Comparison of ENCODE assay signal across 17 cellular contexts in the genomic region with DNA sequence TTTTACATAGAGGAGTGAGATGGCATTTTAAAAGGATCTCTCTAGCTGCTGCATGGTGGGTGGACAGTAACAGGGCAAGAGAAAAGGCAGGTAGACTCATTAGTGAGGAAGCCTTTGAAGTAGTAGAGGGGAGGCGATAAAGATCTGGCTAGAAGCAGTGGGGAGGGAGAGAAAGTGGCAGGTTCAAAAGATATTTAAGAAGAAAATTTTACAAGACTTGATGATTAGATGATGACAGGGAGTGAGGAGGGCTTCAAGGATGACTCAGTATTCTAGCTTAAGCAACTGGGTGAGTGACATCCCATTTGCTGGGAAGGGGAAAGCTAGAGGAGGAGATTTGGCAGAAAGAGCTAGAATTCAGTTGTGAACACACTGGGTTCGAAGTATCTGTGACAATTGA. TPM values are rescaled to one million over a fixed set of nuclear protein-coding genes. Genes with fewer than 3 reads are reported as not detected.
DNase-seq lines count a peak whose midpoint lies in the region; ATAC-seq, FAIRE-seq and TF ChIP-seq lines count a peak whose summit lies in the region.
"Had no signal": no experiment of that assay in that cellular context is flagged by ENCODE, and none has a peak within 500 bp of the region (broad histone marks: within the 10 kb centered on the region; RNA-seq: fewer than 3 reads in every experiment).

No MANE protein-coding gene starts in this region.

- H4K91ac ChIP-seq in H1 (replicated peaks; ENCODE audit: insufficient read length, low read length), result no peak overlapping the region

- H3K36me3 ChIP-seq in mammary epithelial cell (ENCODE audit: insufficient read depth, low read length) (no peaks in the 10 kb centered on the region), PC-3 (ENCODE audit: low read depth, low read length) (no peaks in the 10 kb centered on the region), H1 (ENCODE audit: control insufficient read depth in 2 of 4, insufficient read depth in 4 of 4, low read length in 3 of 4) (no peaks in the 10 kb centered on the region)
- H3K36me3 ChIP-seq: heart right ventricle had no signal

- H2BK12ac ChIP-seq in H1 (ENCODE audit: low read depth, low read length), result 0 out of 2 replicates have a peak overlapping the region, but pooled peaks have one; percentile 9

- TF ChIP-seq CTCF in MCF 10A (IDR thresholded peaks at IDR 0.05; ENCODE audit: unreplicated experiment), result no peak
- no peak for TF ChIP-seq CTCF in mammary epithelial cell (conservative IDR thresholded peaks at IDR 0.05 in 1 of 2, IDR thresholded peaks at IDR 0.05 in 1 of 2; ENCODE audit: extremely low read depth in 1 of 2, insufficient read depth in 1 of 2, low read depth in 1 of 2, low read length in 2 of 2)
- no peak for TF ChIP-seq CTCF in PC-3 (conservative IDR thresholded peaks at IDR 0.05; ENCODE audit: low read depth, low read length)
- no peak for TF ChIP-seq CTCF in H1 (IDR thresholded peaks at IDR 0.05; ENCODE audit: control extremely low read depth in 1 of 3, insufficient read depth in 1 of 3, low read depth in 1 of 3, low read length in 3 of 3)

- H3K27ac ChIP-seq in mammary epithelial cell (ENCODE audit: insufficient read depth, low read depth, low read length), result no peak overlapping the region
- no peak overlapping the region for H3K27ac ChIP-seq in PC-3 (ENCODE audit: low read length)
- H3K27ac ChIP-seq in H1 (ENCODE audit: low read depth, low read length), result 0 out of 2 replicates have a peak overlapping the region, but pooled peaks have one; percentile 38
- H3K27ac ChIP-seq: heart right ventricle, psoas muscle, RWPE1 had no signal

- no peak overlapping the region for H2BK120ac ChIP-seq in H1 (replicated peaks; ENCODE audit: low read depth, low read length)

- no peak overlapping the region for H2AFZ ChIP-seq in mammary epithelial cell (ENCODE audit: low read depth, low read length)
- no peak overlapping the region for H2AFZ ChIP-seq in PC-3 (ENCODE audit: low read length)
- no peak overlapping the region; the same call in 1 of the 2 replicates for H2AFZ ChIP-seq in H1 (ENCODE audit: low read length)

- no peak for ATAC-seq in PC-3
- ATAC-seq in stimulated activated naive CD8-positive, alpha-beta T cell treated with anti-CD3 and anti-CD28 coated beads, Interleukin-15, amount 100 ng/mL, for 72 hours, result no peak
- no peak for ATAC-seq in GM19395 (IDR thresholded peaks at IDR 0.05; ENCODE audit: unreplicated experiment)
- no peak for ATAC-seq in GM21367 (IDR thresholded peaks at IDR 0.05; ENCODE audit: unreplicated experiment)
- ATAC-seq: heart right ventricle, psoas muscle had no signal

- dilution Hi-C loops in mammary epithelial cell (cut with HindIII; ENCODE audit: low sequenced_read_pairs), result no loop called here

- H3K36me3 Mint-ChIP-seq in MCF 10A (ENCODE audit: insufficient read depth, unreplicated experiment), result peaks cover 6% of the 10 kb centered on the region

- H3K23ac ChIP-seq in H1 (ENCODE audit: insufficient read length), result no peak overlapping the region

- H3K79me1 ChIP-seq in H1 (ENCODE audit: low read depth, low read length), result peaks cover 3% of the 10 kb centered on the region

- H4K5ac ChIP-seq in H1 (ENCODE audit: insufficient read length, low read depth, low read length), result no peak overlapping the region

- H3K56ac ChIP-seq in H1 (replicated peaks; ENCODE audit: insufficient read length, low read depth, low read length), result no peak overlapping the region

- H4K8ac ChIP-seq in H1 (ENCODE audit: extremely low read depth, insufficient read depth, low read length), result no peak overlapping the region

- no peak overlapping the region for H2BK20ac ChIP-seq in H1 (ENCODE audit: low read length)

- H2BK5ac ChIP-seq in H1 (ENCODE audit: low read depth, low read length), result no peak overlapping the region

- no peak overlapping the region for H3K9ac ChIP-seq in mammary epithelial cell (ENCODE audit: insufficient read depth, low read length)
- no peak overlapping the region for H3K9ac ChIP-seq in PC-3 (ENCODE audit: low read length)
- no peak overlapping the region for H3K9ac ChIP-seq in H1 (replicated peaks in 1 of 4; ENCODE audit: extremely low read depth in 1 of 4, low read depth in 3 of 4, low read length in 3 of 4)

- no peak for TF ChIP-seq EP300 in H1 (IDR thresholded peaks at IDR 0.05; ENCODE audit: borderline replicate concordance in 1 of 2, low read depth in 2 of 2, low read length in 2 of 2)

- H3K4me1 ChIP-seq in mammary epithelial cell (ENCODE audit: insufficient read depth, low read length), result peaks cover 7% of the 10 kb centered on the region
- H3K4me1 ChIP-seq in PC-3 (ENCODE audit: insufficient read depth, low read length), result peaks cover 15% of the 10 kb centered on the region
- H3K4me1 ChIP-seq in H1 (replicated peaks in 1 of 4; ENCODE audit: control insufficient read depth in 3 of 4, insufficient read depth in 4 of 4, low read length in 3 of 4), result peaks cover 0 to 5% (median 3%) of the 10 kb centered on the region in 4 experiments; a peak in 6 of 7 replicates

- H4K20me1 ChIP-seq in mammary epithelial cell (ENCODE audit: insufficient read depth, low read length) (no peaks in the 10 kb centered on the region), PC-3 (ENCODE audit: low read length) (peaks cover 4% of the 10 kb centered on the region; the same call in 1 of the 2 replicates), H1 (replicated peaks in 1 of 2; ENCODE audit: control insufficient read depth in 1 of 2, insufficient read depth in 2 of 2, low read length in 2 of 2) (peaks cover 2 to 4% of the 10 kb centered on the region in 2 experiments)

- no peak overlapping the region for H3K4me2 ChIP-seq in mammary epithelial cell (ENCODE audit: insufficient read depth, low read depth, low read length)
- H3K4me2 ChIP-seq in PC-3 (ENCODE audit: low read length), result no peak overlapping the region
- H3K4me2 ChIP-seq in H1 (ENCODE audit: insufficient read depth in 1 of 2, low read depth in 2 of 2, low read length in 2 of 2), result no peak overlapping the region; a peak in 1 of 4 replicates

- WGBS in mammary epithelial cell (ENCODE audit: low coverage, missing lambda C conversion rate), result 70% methylated on average over 2 of the region's 2 CpGs
- 88% methylated on average over 2 of the region's 2 CpGs; no CpG with 5 or more reads in 1 of the 2 experiments for WGBS in H1 (ENCODE audit: extremely low coverage in 1 of 2, insufficient coverage in 1 of 2, insufficient read length in 1 of 2, insufficient replicate concordance in 2 of 2, low coverage in 1 of 2, low lambda C conversion rate in 2 of 2, missing lambda C conversion rate in 1 of 2), 2 experiments

- H3K27ac Mint-ChIP-seq in MCF 10A (ENCODE audit: low read depth, unreplicated experiment), result no peak overlapping the region
- peak overlapping the region; percentile 14 to 49 for H3K27ac Mint-ChIP-seq in stimulated activated naive CD8-positive, alpha-beta T cell treated with anti-CD3 and anti-CD28 coated beads, Interleukin-15, amount 100 ng/mL, for 72 hours

- H3K9me2 ChIP-seq in PC-3 (replicated peaks; ENCODE audit: low read length), result no peaks in the 10 kb centered on the region

- H3K18ac ChIP-seq in H1 (ENCODE audit: extremely low read depth, low read length), result 0 out of 2 replicates have a peak overlapping the region, but pooled peaks have one; percentile 2

- H3K4me1 Mint-ChIP-seq in MCF 10A (ENCODE audit: insufficient read depth, unreplicated experiment), result peaks cover 22% of the 10 kb centered on the region
- peaks cover 32% of the 10 kb centered on the region for H3K4me1 Mint-ChIP-seq in stimulated activated naive CD8-positive, alpha-beta T cell treated with anti-CD3 and anti-CD28 coated beads, Interleukin-15, amount 100 ng/mL, for 72 hours

- BruUV-seq in MCF 10A (replicated peaks; lab: Mats Ljungman, UMichigan) (no TSS peak), mammary epithelial cell (replicated peaks; lab: Mats Ljungman, UMichigan) (no TSS peak), PC-3 (replicated peaks; lab: Mats Ljungman, UMichigan) (no TSS peak)

- TF ChIP-seq RAD21 in H1 (IDR thresholded peaks at IDR 0.05 in 1 of 2, conservative IDR thresholded peaks at IDR 0.05 in 1 of 2; ENCODE audit: low read depth in 2 of 2, low read length in 2 of 2), result no peak

- H3K27me3 ChIP-seq in mammary epithelial cell (ENCODE audit: insufficient read depth, low read length) (no peaks in the 10 kb centered on the region), PC-3 (ENCODE audit: low read length) (no peaks in the 10 kb centered on the region), H1 (replicated peaks in 1 of 4; ENCODE audit: control insufficient read depth in 3 of 4, extremely low read depth in 1 of 4, insufficient read depth in 3 of 4, low read length in 3 of 4) (no peaks in the 10 kb centered on the region)

- no peak for TF ChIP-seq POLR2A in H1 (IDR thresholded peaks at IDR 0.05; ENCODE audit: control extremely low read depth in 1 of 2, low read depth in 2 of 2, low read length in 2 of 2)

- H3K4me3 ChIP-seq in mammary epithelial cell (replicated peaks in 1 of 3; ENCODE audit: insufficient read depth in 1 of 3, low read depth in 2 of 3, low read length in 3 of 3), result no peak overlapping the region
- H3K4me3 ChIP-seq in PC-3 (ENCODE audit: low read length), result no peak overlapping the region
- no peak overlapping the region for H3K4me3 ChIP-seq in H1 (ENCODE audit: extremely low read depth in 1 of 4, insufficient read depth in 2 of 4, low read depth in 3 of 4, low read length in 4 of 4)
- H3K4me3 ChIP-seq: psoas muscle had no signal

- H3K4ac ChIP-seq in H1 (replicated peaks; ENCODE audit: insufficient read length, low read depth, low read length), result no peak overlapping the region

- POLR2A ChIA-PET in MCF 10A (lab: Yijun Ruan, JAX) (no interaction called here), PC-3 (lab: Charles Lee; ENCODE audit: unreplicated experiment) (no interaction called here), H1 (lab: Charles Lee; ENCODE audit: partially characterized antibody) (interaction anchor here (1.1 to 8.4 kb wide), 7 partner anchors 9 to 331 kb away, joined by 3 to 60 read pairs (median 3); partner anchors contain the start of genes ARPC4, OGG1 and SETD5)

- no peak overlapping the region for H3K14ac ChIP-seq in H1 (ENCODE audit: insufficient read length)

- in situ Hi-C loops in mammary epithelial cell (cut with MboI; ENCODE audit: low sequenced_read_pairs in 2 of 2), result no loop called here

- H3K9me3 ChIP-seq in mammary epithelial cell (replicated peaks; ENCODE audit: insufficient read depth, low read length), result no peaks in the 10 kb centered on the region
- no peaks in the 10 kb centered on the region for H3K9me3 ChIP-seq in PC-3 (ENCODE audit: low read length)
- H3K9me3 ChIP-seq in H1 (ENCODE audit: insufficient read depth in 2 of 2, low read depth in 1 of 2, low read length in 1 of 2), result no peaks in the 10 kb centered on the region
- H3K9me3 ChIP-seq: heart right ventricle, psoas muscle had no signal

- peaks cover 10% of the 10 kb centered on the region for H3K23me2 ChIP-seq in H1 (ENCODE audit: low read depth, low read length)

- no peak overlapping the region for H3K4me3 Mint-ChIP-seq in MCF 10A (ENCODE audit: unreplicated experiment)
- no peak overlapping the region for H3K4me3 Mint-ChIP-seq in stimulated activated naive CD8-positive, alpha-beta T cell treated with anti-CD3 and anti-CD28 coated beads, Interleukin-15, amount 100 ng/mL, for 72 hours

- peaks cover 23% of the 10 kb centered on the region for H3K27me3 Mint-ChIP-seq in MCF 10A (ENCODE audit: insufficient read depth, unreplicated experiment)
- no peaks in the 10 kb centered on the region for H3K27me3 Mint-ChIP-seq in stimulated activated naive CD8-positive, alpha-beta T cell treated with anti-CD3 and anti-CD28 coated beads, Interleukin-15, amount 100 ng/mL, for 72 hours
- H3K27me3 Mint-ChIP-seq: central memory CD8-positive, alpha-beta T cell had no signal

- H2BK15ac ChIP-seq in H1 (ENCODE audit: low read length), result no peak overlapping the region

- CTCF ChIA-PET in MCF 10A (lab: Yijun Ruan, JAX) (interaction anchor here (0.6 to 1.5 kb wide), 5 partner anchors 12 to 689 kb away, joined by 3 to 15 read pairs (median 5); partner anchors contain the start of gene OGG1), mammary epithelial cell (lab: Charles Lee; ENCODE audit: low non-redundant PET) (no interaction called here), PC-3 (lab: Charles Lee) (interaction anchor here (1.4 kb wide), 1 partner anchor 12 kb away, joined by 5 read pairs; no protein-coding TSS in a partner anchor), H1 (lab: Charles Lee; ENCODE audit: partially characterized antibody) (interaction anchor here (0.8 to 8.6 kb wide), 45 partner anchors 10 to 243 kb away, joined by 3 to 109 read pairs (median 5); partner anchors contain the start of gene CPNE9)

- no peak for FAIRE-seq in H1 (lab: Jason Lieb, UNC)

- no peaks in the 10 kb centered on the region for H3K9me3 Mint-ChIP-seq in MCF 10A (ENCODE audit: unreplicated experiment)
- no peaks in the 10 kb centered on the region for H3K9me3 Mint-ChIP-seq in stimulated activated naive CD8-positive, alpha-beta T cell treated with anti-CD3 and anti-CD28 coated beads, Interleukin-15, amount 100 ng/mL, for 72 hours
- H3K9me3 Mint-ChIP-seq: central memory CD8-positive, alpha-beta T cell had no signal

- intact Hi-C loops in MCF 10A (cut with micrococcal nuclease) (no loop called here), mammary epithelial cell (cut with micrococcal nuclease) (no loop called here), PC-3 (cut with micrococcal nuclease) (no loop called here)

- no peaks in the 10 kb centered on the region for H3F3A ChIP-seq in PC-3 (ENCODE audit: low read length, unreplicated experiment)

- DNase-seq in MCF 10A (ENCODE audit: unreplicated experiment) (peak; percentile 28), mammary epithelial cell (no peak), PC-3 (peak; percentile 54), H1 (ENCODE audit: low read depth in 1 of 2, low spot score in 2 of 2) (no peak), UCSD-AML1 (lab: John Stamatoyannopoulos, UW; ENCODE audit: unreplicated experiment) (no peak)
- DNase-seq in stimulated activated naive CD8-positive, alpha-beta T cell treated with anti-CD3 and anti-CD28 coated beads, Interleukin-15, amount 100 ng/mL, for 72 hours, result no peak
- DNase-seq: GOT3, heart right ventricle, NCI-H2029, psoas muscle, T1000 had no signal

- H3K79me2 ChIP-seq in mammary epithelial cell (ENCODE audit: insufficient read depth, low read length) (peaks cover 12% of the 10 kb centered on the region), PC-3 (ENCODE audit: low read length) (peaks cover 13% of the 10 kb centered on the region), H1 (ENCODE audit: control insufficient read depth in 1 of 2, insufficient read depth in 2 of 2, low read length in 2 of 2) (peaks cover 8 to 9% of the 10 kb centered on the region in 2 experiments)

- H2AK5ac ChIP-seq in H1 (ENCODE audit: low read depth, low read length), result no peak overlapping the region

RNA-seq across cellular contexts. Expression of gene BRPF1, which starts 3.8 kb away (rescaled TPM):
- total RNA-seq in MCF 10A (2022), result 19.9 and 21.4 TPM in 2 replicates
- total RNA-seq in mammary epithelial cell, result 10 to 100 TPM; 16.5 to 21.2 TPM
- polyA plus RNA-seq in mammary epithelial cell, result 8.4 TPM
- polyA minus RNA-seq in mammary epithelial cell, result 24.1 TPM
- 27.0 and 29.8 TPM in 2 replicates for total RNA-seq in PC-3 (2014; rRNA removed)
- 21.7 and 27.7 TPM in 2 replicates for total RNA-seq in H1 (2021; fragmentation: NEBNext Ultra II Directional; extraction: Animal tissue kit (Norgen Biotek cat#: 25700))
- polyA plus RNA-seq in H1 (2011; rRNA removed), result 11.3 and 16.3 TPM in 2 replicates
- polyA plus RNA-seq in H1 (2011; cell fraction: cytosol; rRNA removed), result 16.2 TPM
- 39.8 TPM for polyA plus RNA-seq in H1 (2011; cell fraction: nucleus; rRNA removed)
- 14.0 to 20.6 TPM (median 19.7 TPM) in 4 replicates for polyA plus RNA-seq in H1 (2012, experiment 1 of 2)
- 9.8 TPM for polyA plus RNA-seq in H1 (2012, experiment 2 of 2)
- polyA plus RNA-seq in H1 (2013, experiment 1 of 2), result 12.4 TPM
- 11.0 TPM for polyA plus RNA-seq in H1 (2013, experiment 2 of 2)
- 13.9 and 19.8 TPM in 2 replicates for polyA minus RNA-seq in H1 (2011; rRNA and poly(A)+ RNA removed)
- 16.2 TPM for polyA minus RNA-seq in H1 (2011; cell fraction: cytosol; rRNA and poly(A)+ RNA removed)
- 21.4 TPM for polyA minus RNA-seq in H1 (2011; cell fraction: nucleus; rRNA and poly(A)+ RNA removed)

RNA-seq across cellular contexts. Expression of gene OGG1, which starts 22.0 kb away (rescaled TPM):
- total RNA-seq in MCF 10A (2022) (15.3 and 17.7 TPM in 2 replicates), mammary epithelial cell (10 to 100 TPM; 17.5 to 19.2 TPM), PC-3 (2014; rRNA removed) (38.7 and 47.3 TPM in 2 replicates)
- polyA plus RNA-seq in mammary epithelial cell (18.0 TPM), H1 (2011; rRNA removed) (46.8 and 58.1 TPM in 2 replicates)
- 14.3 TPM for polyA minus RNA-seq in mammary epithelial cell
- 29.6 and 31.2 TPM in 2 replicates for total RNA-seq in H1 (2021; fragmentation: NEBNext Ultra II Directional; extraction: Animal tissue kit (Norgen Biotek cat#: 25700))
- 43.7 TPM for polyA plus RNA-seq in H1 (2011; cell fraction: cytosol; rRNA removed)
- polyA plus RNA-seq in H1 (2011; cell fraction: nucleus; rRNA removed), result 68.1 TPM
- polyA plus RNA-seq in H1 (2012, experiment 1 of 2), result 27.5 to 32.7 TPM (median 30.0 TPM) in 4 replicates
- 32.6 TPM for polyA plus RNA-seq in H1 (2012, experiment 2 of 2)
- polyA plus RNA-seq in H1 (2013, experiment 1 of 2), result 35.1 TPM
- 33.4 TPM for polyA plus RNA-seq in H1 (2013, experiment 2 of 2)
- 75.8 and 82.3 TPM in 2 replicates for polyA minus RNA-seq in H1 (2011; rRNA and poly(A)+ RNA removed)
- 31.4 TPM for polyA minus RNA-seq in H1 (2011; cell fraction: cytosol; rRNA and poly(A)+ RNA removed)
- 70.6 TPM for polyA minus RNA-seq in H1 (2011; cell fraction: nucleus; rRNA and poly(A)+ RNA removed)

RNA-seq across cellular contexts. Expression of gene CPNE9, which starts 24.1 kb away (rescaled TPM):
- not detected in 2 replicates for total RNA-seq in MCF 10A (2022)
- total RNA-seq in mammary epithelial cell, result not detected
- not detected for polyA plus RNA-seq in mammary epithelial cell
- polyA minus RNA-seq in mammary epithelial cell, result not detected
- 0.07 TPM in 1 of 2 replicates, not detected in the other for total RNA-seq in PC-3 (2014; rRNA removed)
- total RNA-seq in H1 (2021; fragmentation: NEBNext Ultra II Directional; extraction: Animal tissue kit (Norgen Biotek cat#: 25700)), result 4.4 and 4.8 TPM in 2 replicates
- 6.0 and 7.1 TPM in 2 replicates for polyA plus RNA-seq in H1 (2011; rRNA removed)
- 6.7 TPM for polyA plus RNA-seq in H1 (2011; cell fraction: cytosol; rRNA removed)
- polyA plus RNA-seq in H1 (2011; cell fraction: nucleus; rRNA removed), result 24.1 TPM
- 5.7 to 9.0 TPM (median 7.4 TPM) in 4 replicates for polyA plus RNA-seq in H1 (2012, experiment 1 of 2)
- 4.7 TPM for polyA plus RNA-seq in H1 (2012, experiment 2 of 2)
- 3.6 TPM for polyA plus RNA-seq in H1 (2013, experiment 1 of 2)
- 3.5 TPM for polyA plus RNA-seq in H1 (2013, experiment 2 of 2)
- polyA minus RNA-seq in H1 (2011; rRNA and poly(A)+ RNA removed), result 5.5 and 6.8 TPM in 2 replicates
- 2.9 TPM for polyA minus RNA-seq in H1 (2011; cell fraction: cytosol; rRNA and poly(A)+ RNA removed)
- polyA minus RNA-seq in H1 (2011; cell fraction: nucleus; rRNA and poly(A)+ RNA removed), result 1.7 TPM
- total RNA-seq: epithelial cell of proximal tubule, mononuclear cell, psoas muscle had no signal
- polyA plus RNA-seq: heart right ventricle had no signal

RNA-seq across cellular contexts. Expression of gene CAMK1, which starts 42.0 kb away (rescaled TPM):
- 8.3 and 11.7 TPM in 2 replicates for total RNA-seq in MCF 10A (2022)
- total RNA-seq in mammary epithelial cell, result 1 to 10 TPM in 1 of 2 donors, under 1 TPM in 1; 0.50 to 2.3 TPM
- polyA plus RNA-seq in mammary epithelial cell, result 2.4 TPM
- polyA minus RNA-seq in mammary epithelial cell, result not detected
- total RNA-seq in PC-3 (2014; rRNA removed), result 36.6 and 53.2 TPM in 2 replicates
- total RNA-seq in H1 (2021; fragmentation: NEBNext Ultra II Directional; extraction: Animal tissue kit (Norgen Biotek cat#: 25700)), result 4.8 and 4.9 TPM in 2 replicates
- 5.1 and 5.3 TPM in 2 replicates for polyA plus RNA-seq in H1 (2011; rRNA removed)
- 7.3 TPM for polyA plus RNA-seq in H1 (2011; cell fraction: cytosol; rRNA removed)
- polyA plus RNA-seq in H1 (2011; cell fraction: nucleus; rRNA removed), result 8.2 TPM
- polyA plus RNA-seq in H1 (2012, experiment 1 of 2), result 4.7 to 7.7 TPM (median 5.8 TPM) in 4 replicates
- 7.0 TPM for polyA plus RNA-seq in H1 (2012, experiment 2 of 2)
- polyA plus RNA-seq in H1 (2013, experiment 1 of 2), result 4.5 TPM
- polyA plus RNA-seq in H1 (2013, experiment 2 of 2), result 4.5 TPM
- 2.3 and 3.1 TPM in 2 replicates for polyA minus RNA-seq in H1 (2011; rRNA and poly(A)+ RNA removed)
- polyA minus RNA-seq in H1 (2011; cell fraction: cytosol; rRNA and poly(A)+ RNA removed), result 2.9 TPM
- 5.8 TPM for polyA minus RNA-seq in H1 (2011; cell fraction: nucleus; rRNA and poly(A)+ RNA removed)

Comparison
In these comparisons a context has a peak if more than half of its experiments do, and no peak if none do; other contexts are left out.
1. DNase-seq: peak in MCF 10A (single experiment) and PC-3 (single experiment); none in mammary epithelial cell (single experiment), H1 (0 of 2), stimulated activated naive CD8-positive, alpha-beta T cell treated with anti-CD3 and anti-CD28 coated beads, Interleukin-15, amount 100 ng/mL, for 72 hours (0 of 2) and UCSD-AML1 (single experiment).